In genomic region chr3:127483005-127483641, GRCh38 we compare ENCODE assay signal across 18 cellular contexts.
DNase-seq lines count a peak whose midpoint lies in the region; ATAC-seq lines count a peak whose summit lies in the region.
"Had no signal": no experiment of that assay in that cellular context is flagged by ENCODE, and none has a peak within 500 bp of the region (broad histone marks: within the 10 kb centered on the region; RNA-seq: fewer than 3 reads in every experiment).

No MANE protein-coding gene starts in this region.

- no peaks in the 10 kb centered on the region for H3K79me1 ChIP-seq in neuronal stem cell (ENCODE audit: low read depth, low read length)

- no peak overlapping the region for H3K27ac Mint-ChIP-seq in activated T-helper 1 cell treated with anti-CD3 and anti-CD28 coated beads, Interleukin-12 subunit alpha, Interleukin-12 subunit beta, Interleukin-2, Interleukin-4 antibody, amounts not matched to agents 30 ng/mL and 10 ng/mL and 1 ng/mL, durations not matched to agents 14 hours and 24 hours and 36 hours
- peak overlapping the region; percentile 91 to 92 for H3K27ac Mint-ChIP-seq in stimulated activated naive CD8-positive, alpha-beta T cell treated with anti-CD3 and anti-CD28 coated beads, Interleukin-15, amount 100 ng/mL, for 72 hours

- no peak overlapping the region for H2BK12ac ChIP-seq in neuronal stem cell (ENCODE audit: low read length)

- H3K4me1 ChIP-seq in neuronal stem cell (ENCODE audit: control insufficient read depth in 2 of 2, insufficient read depth in 1 of 2, low read depth in 1 of 2, low read length in 2 of 2), result peaks cover 5 to 7% of the 10 kb centered on the region in 2 donors
- H3K4me1 ChIP-seq: esophagus squamous epithelium, uterus had no signal

- peak overlapping the region; percentile 40 for H3K23ac ChIP-seq in neuronal stem cell (ENCODE audit: low read depth, low read length, poor library complexity)

- no peak overlapping the region for H2BK5ac ChIP-seq in neuronal stem cell (ENCODE audit: low read length)

- no peaks in the 10 kb centered on the region for H3K36me3 Mint-ChIP-seq in activated T-helper 1 cell treated with anti-CD3 and anti-CD28 coated beads, Interleukin-12 subunit alpha, Interleukin-12 subunit beta, Interleukin-2, Interleukin-4 antibody, amounts not matched to agents 30 ng/mL and 10 ng/mL and 1 ng/mL, durations not matched to agents 14 hours and 24 hours and 36 hours (ENCODE audit: low read depth)

- H3K9ac ChIP-seq in neuronal stem cell (ENCODE audit: low read depth, low read length, poor library complexity), result peak overlapping the region; percentile 61

- H3K14ac ChIP-seq in neuronal stem cell (ENCODE audit: low read length), result no peak overlapping the region

- H3K4me2 ChIP-seq in neuronal stem cell (ENCODE audit: insufficient read depth, low read length, poor library complexity, severe bottlenecking), result no peak overlapping the region

- H2AK5ac ChIP-seq in neuronal stem cell (ENCODE audit: low read depth, low read length), result no peak overlapping the region

- no peak overlapping the region for H4K8ac ChIP-seq in neuronal stem cell (ENCODE audit: low read depth, low read length)

- ATAC-seq in stimulated activated naive CD8-positive, alpha-beta T cell treated with anti-CD3 and anti-CD28 coated beads, Interleukin-15, amount 100 ng/mL, for 72 hours, result no peak
- no peak for ATAC-seq in HG03521 (IDR thresholded peaks at IDR 0.05; ENCODE audit: unreplicated experiment)
- ATAC-seq: HepG2 had no signal

- no peak overlapping the region for H4K91ac ChIP-seq in neuronal stem cell (ENCODE audit: low read depth, low read length, poor library complexity)

- H3K9me3 Mint-ChIP-seq in activated T-helper 1 cell treated with anti-CD3 and anti-CD28 coated beads, Interleukin-12 subunit alpha, Interleukin-12 subunit beta, Interleukin-2, Interleukin-4 antibody, amounts not matched to agents 30 ng/mL and 10 ng/mL and 1 ng/mL, durations not matched to agents 14 hours and 24 hours and 36 hours, result no peaks in the 10 kb centered on the region
- no peaks in the 10 kb centered on the region for H3K9me3 Mint-ChIP-seq in stimulated activated naive CD8-positive, alpha-beta T cell treated with anti-CD3 and anti-CD28 coated beads, Interleukin-15, amount 100 ng/mL, for 72 hours

- no CpG with 5 or more reads among the region's 11 CpGs for WGBS in neuronal stem cell (ENCODE audit: extremely low coverage in 2 of 2, insufficient read length in 2 of 2, insufficient replicate concordance in 1 of 2), 2 donors

- no peaks in the 10 kb centered on the region for H3K9me3 ChIP-seq in neuronal stem cell (replicated peaks in 1 of 2; ENCODE audit: control insufficient read depth in 2 of 2, insufficient read depth in 1 of 2, low read depth in 1 of 2, low read length in 2 of 2)
- H3K9me3 ChIP-seq: esophagus squamous epithelium, uterus had no signal

- peak; percentile 54 for DNase-seq in activated CD8-positive, alpha-beta memory T cell treated with anti-CD3 and anti-CD28 coated beads, Interleukin-2, amount 50 U/mL, for 48 hours
- DNase-seq in activated CD8-positive, alpha-beta memory T cell treated with anti-CD3 and anti-CD28 coated beads, Interleukin-2, amount 50 U/mL, for 4 hours, result no peak
- DNase-seq in activated T-helper 1 cell treated with anti-CD3 and anti-CD28 coated beads, Interleukin-12 subunit alpha, Interleukin-12 subunit beta, Interleukin-2, Interleukin-4 antibody, amounts not matched to agents 30 ng/mL and 10 ng/mL and 1 ng/mL, durations not matched to agents 14 hours and 24 hours and 36 hours (ENCODE audit: low spot score), result no peak
- DNase-seq in neuronal stem cell (ENCODE audit: low spot score) (no peak), NCI-H2029 treated with DMSO at 0.1 percent for 48 hours (lab: John Stamatoyannopoulos, UW) (no peak), globus pallidus (ENCODE audit: low spot score) (no peak)
- peak in 1 of 2 donors; percentile 8 for DNase-seq in stimulated activated naive CD8-positive, alpha-beta T cell treated with anti-CD3 and anti-CD28 coated beads, Interleukin-15, amount 100 ng/mL, for 72 hours
- DNase-seq: activated CD4-positive, alpha-beta T cell treated with anti-CD3 and anti-CD28 coated beads, Interleukin-2, amount 50 U/mL, for 1 hour; caudate nucleus; effector CD8-positive, alpha-beta T cell; esophagus squamous epithelium; NCI-H1436; NCI-H69; SW 1271 had no signal

- H2BK15ac ChIP-seq in neuronal stem cell (ENCODE audit: low read length), result no peak overlapping the region

- no peak overlapping the region for H3K4me3 ChIP-seq in neuronal stem cell (ENCODE audit: low read length in 2 of 2)
- H3K4me3 ChIP-seq: esophagus squamous epithelium, uterus had no signal

- intact Hi-C loops in activated T-helper 1 cell treated with anti-CD3 and anti-CD28 coated beads, Interleukin-12 subunit alpha, Interleukin-12 subunit beta, Interleukin-2, Interleukin-4 antibody, amounts not matched to agents 30 ng/mL and 10 ng/mL and 1 ng/mL, durations not matched to agents 14 hours and 24 hours and 36 hours (cut with micrococcal nuclease), result no loop called here

- H3K4me3 Mint-ChIP-seq in activated T-helper 1 cell treated with anti-CD3 and anti-CD28 coated beads, Interleukin-12 subunit alpha, Interleukin-12 subunit beta, Interleukin-2, Interleukin-4 antibody, amounts not matched to agents 30 ng/mL and 10 ng/mL and 1 ng/mL, durations not matched to agents 14 hours and 24 hours and 36 hours, result peak overlapping the region; percentile 0
- H3K4me3 Mint-ChIP-seq in stimulated activated naive CD8-positive, alpha-beta T cell treated with anti-CD3 and anti-CD28 coated beads, Interleukin-15, amount 100 ng/mL, for 72 hours, result peak overlapping the region in 1 of 2 donors; percentile 32

- H3K36me3 ChIP-seq in neuronal stem cell (replicated peaks in 1 of 2; ENCODE audit: control insufficient read depth in 2 of 2, insufficient read depth in 2 of 2, low read length in 2 of 2), result no peaks in the 10 kb centered on the region
- H3K36me3 ChIP-seq: esophagus squamous epithelium, uterus had no signal

- H3K18ac ChIP-seq in neuronal stem cell (ENCODE audit: low read length), result peak overlapping the region; percentile 55

- H3K4me1 Mint-ChIP-seq in activated T-helper 1 cell treated with anti-CD3 and anti-CD28 coated beads, Interleukin-12 subunit alpha, Interleukin-12 subunit beta, Interleukin-2, Interleukin-4 antibody, amounts not matched to agents 30 ng/mL and 10 ng/mL and 1 ng/mL, durations not matched to agents 14 hours and 24 hours and 36 hours (ENCODE audit: low read depth), result peaks cover 19% of the 10 kb centered on the region
- peaks cover 38% of the 10 kb centered on the region for H3K4me1 Mint-ChIP-seq in stimulated activated naive CD8-positive, alpha-beta T cell treated with anti-CD3 and anti-CD28 coated beads, Interleukin-15, amount 100 ng/mL, for 72 hours

- peaks cover 0 to 29% (median 0%) of the 10 kb centered on the region in 3 experiments for H3K27me3 ChIP-seq in neuronal stem cell (ENCODE audit: control insufficient read depth in 3 of 3, insufficient read depth in 3 of 3, low read depth in 1 of 3, low read length in 3 of 3)
- H3K27me3 ChIP-seq: uterus had no signal

- peaks cover 20% of the 10 kb centered on the region for H3K27me3 Mint-ChIP-seq in activated T-helper 1 cell treated with anti-CD3 and anti-CD28 coated beads, Interleukin-12 subunit alpha, Interleukin-12 subunit beta, Interleukin-2, Interleukin-4 antibody, amounts not matched to agents 30 ng/mL and 10 ng/mL and 1 ng/mL, durations not matched to agents 14 hours and 24 hours and 36 hours (ENCODE audit: insufficient read depth)
- peaks cover 83% of the 10 kb centered on the region for H3K27me3 Mint-ChIP-seq in stimulated activated naive CD8-positive, alpha-beta T cell treated with anti-CD3 and anti-CD28 coated beads, Interleukin-15, amount 100 ng/mL, for 72 hours

- peak overlapping the region; percentile 10 for H3K4ac ChIP-seq in neuronal stem cell (ENCODE audit: low read length)

- no peak overlapping the region for H2AFZ ChIP-seq in neuronal stem cell (ENCODE audit: low read length)

- H3K27ac ChIP-seq in neuronal stem cell (replicated peaks; ENCODE audit: low read length), result no peak overlapping the region
- H3K27ac ChIP-seq: C4-2B, esophagus squamous epithelium, uterus had no signal

- H2BK120ac ChIP-seq in neuronal stem cell (ENCODE audit: low read depth, low read length), result peak overlapping the region; percentile 34
